10 cellular contexts compared by ENCODE assay signal in genomic region chr16:30715777-30716445, GRCh38. TPM values are rescaled to one million over a fixed set of nuclear protein-coding genes. Genes with fewer than 3 reads are reported as not detected.
A peak's percentile ranks its signal among the peaks of the same experiment; 100 is the strongest.
DNase-seq lines count a peak whose midpoint lies in the region; ATAC-seq and TF ChIP-seq lines count a peak whose summit lies in the region.
"Had no signal": no experiment of that assay in that cellular context is flagged by ENCODE, and none has a peak within 500 bp of the region (broad histone marks: within the 10 kb centered on the region; RNA-seq: fewer than 3 reads in every experiment).

No MANE protein-coding gene starts in this region.

- ATAC-seq in activated CD4-positive, alpha-beta T cell treated with anti-CD3 and anti-CD28 coated beads for 36 hours = peak; percentile 100
- peak; percentile 43 for ATAC-seq in left lung
- ATAC-seq in stimulated activated naive CD8-positive, alpha-beta T cell treated with anti-CD3 and anti-CD28 coated beads, Interleukin-15, amount 100 ng/mL, for 72 hours = peak; percentile 100
- no peak for ATAC-seq in HG03342 (IDR thresholded peaks at IDR 0.05; ENCODE audit: unreplicated experiment)

- peaks cover 71% of the 10 kb centered on the region for H3K36me3 Mint-ChIP-seq in activated CD4-positive, alpha-beta T cell treated with anti-CD3 and anti-CD28 coated beads for 36 hours (ENCODE audit: low read depth)

- peaks cover 0 to 44% of the 10 kb centered on the region in 2 donors for H3K4me1 ChIP-seq in left lung

- no peaks in the 10 kb centered on the region for H3K27me3 ChIP-seq in left lung

- H3K4me3 ChIP-seq in left lung = no peak overlapping the region
- H3K4me3 ChIP-seq: A549 had no signal

- H3K4me1 Mint-ChIP-seq in activated CD4-positive, alpha-beta T cell treated with anti-CD3 and anti-CD28 coated beads for 36 hours = peaks cover 30% of the 10 kb centered on the region
- H3K4me1 Mint-ChIP-seq in stimulated activated naive CD8-positive, alpha-beta T cell treated with anti-CD3 and anti-CD28 coated beads, Interleukin-15, amount 100 ng/mL, for 72 hours = peaks cover 38% of the 10 kb centered on the region

- peaks cover 3 to 100% of the 10 kb centered on the region in 2 donors for H3K36me3 ChIP-seq in left lung

- H3K27me3 Mint-ChIP-seq in activated CD4-positive, alpha-beta T cell treated with anti-CD3 and anti-CD28 coated beads for 36 hours = no peaks in the 10 kb centered on the region
- no peaks in the 10 kb centered on the region for H3K27me3 Mint-ChIP-seq in stimulated activated naive CD8-positive, alpha-beta T cell treated with anti-CD3 and anti-CD28 coated beads, Interleukin-15, amount 100 ng/mL, for 72 hours

- POLR2A ChIA-PET in activated CD4-positive, alpha-beta T cell treated with anti-CD3 and anti-CD28 coated beads for 36 hours (lab: Charles Lee) = no interaction called here

- CTCF ChIA-PET in activated CD4-positive, alpha-beta T cell treated with anti-CD3 and anti-CD28 coated beads for 36 hours (lab: Charles Lee) = interaction anchor here (0.6 to 0.8 kb wide), 2 partner anchors 9 to 34 kb away, joined by 3 read pairs; no protein-coding TSS in a partner anchor

- peak overlapping the region; percentile 0 to 86 for H3K27ac ChIP-seq in left lung
- H3K27ac ChIP-seq: A549 had no signal

- H3K4me3 Mint-ChIP-seq in activated CD4-positive, alpha-beta T cell treated with anti-CD3 and anti-CD28 coated beads for 36 hours = peak overlapping the region; percentile 10
- peak overlapping the region; percentile 59 to 81 for H3K4me3 Mint-ChIP-seq in stimulated activated naive CD8-positive, alpha-beta T cell treated with anti-CD3 and anti-CD28 coated beads, Interleukin-15, amount 100 ng/mL, for 72 hours

- H3K27ac Mint-ChIP-seq in activated CD4-positive, alpha-beta T cell treated with anti-CD3 and anti-CD28 coated beads for 36 hours = peak overlapping the region; percentile 96
- peak overlapping the region; percentile 90 to 98 for H3K27ac Mint-ChIP-seq in stimulated activated naive CD8-positive, alpha-beta T cell treated with anti-CD3 and anti-CD28 coated beads, Interleukin-15, amount 100 ng/mL, for 72 hours

- no peak for TF ChIP-seq CTCF in left lung (IDR thresholded peaks at IDR 0.05)

- H3K9me3 Mint-ChIP-seq in activated CD4-positive, alpha-beta T cell treated with anti-CD3 and anti-CD28 coated beads for 36 hours (ENCODE audit: low read depth) = no peaks in the 10 kb centered on the region
- H3K9me3 Mint-ChIP-seq in stimulated activated naive CD8-positive, alpha-beta T cell treated with anti-CD3 and anti-CD28 coated beads, Interleukin-15, amount 100 ng/mL, for 72 hours = no peaks in the 10 kb centered on the region

- H3K9me3 ChIP-seq in left lung = no peaks in the 10 kb centered on the region
- H3K9me3 ChIP-seq: A549 had no signal

- DNase-seq in activated CD4-positive, alpha-beta T cell treated with anti-CD3 and anti-CD28 coated beads for 36 hours = peak; percentile 62
- no peak for DNase-seq in activated CD4-positive, alpha-beta T cell treated with anti-CD3 and anti-CD28 coated beads for 1 hour
- DNase-seq in activated T-cell treated with anti-CD3 and anti-CD28 coated beads for 48 hours (ENCODE audit: low read depth) (peak; percentile 26), left lung (no peak), NCI-H2029 (lab: John Stamatoyannopoulos, UW) (no peak), HuH-7.5 (ENCODE audit: low spot score) (no peak)
- peak; percentile 44 to 64 for DNase-seq in stimulated activated naive CD8-positive, alpha-beta T cell treated with anti-CD3 and anti-CD28 coated beads, Interleukin-15, amount 100 ng/mL, for 72 hours
- DNase-seq: HCEC 1CT had no signal

- intact Hi-C loops in activated CD4-positive, alpha-beta T cell treated with anti-CD3 and anti-CD28 coated beads for 36 hours (cut with DNase I, micrococcal nuclease) = loop anchor here (1.0 kb wide), 1 partner anchor 17 kb away; the partner anchor contains the start of gene SRCAP (in 2 of the 2)
- intact Hi-C loops in left lung (cut with DNase I) = no loop called here

RNA-seq across cellular contexts. Expression of gene SRCAP, which starts 16.9 kb away (rescaled TPM):
- 10 to 100 TPM; 58.7 to 69.5 TPM for total RNA-seq in activated CD4-positive, alpha-beta T cell treated with anti-CD3 and anti-CD28 coated beads for 36 hours
- total RNA-seq in left lung = 10 to 100 TPM; 57.1 to 67.4 TPM

RNA-seq across cellular contexts. Expression of gene PHKG2, which starts 32.3 kb away (rescaled TPM):
- total RNA-seq in activated CD4-positive, alpha-beta T cell treated with anti-CD3 and anti-CD28 coated beads for 36 hours = 10 to 100 TPM; 21.8 to 26.0 TPM
- total RNA-seq in left lung = 10 to 100 TPM; 28.8 to 31.2 TPM

RNA-seq across cellular contexts. Expression of gene CFAP119, which starts 46.0 kb away (rescaled TPM):
- 1 to 10 TPM; 1.7 to 3.1 TPM for total RNA-seq in activated CD4-positive, alpha-beta T cell treated with anti-CD3 and anti-CD28 coated beads for 36 hours
- total RNA-seq in left lung = 10 to 100 TPM in 1 of 2 donors, 1 to 10 TPM in 1; 6.6 to 10.9 TPM

RNA-seq across cellular contexts. Expression of gene RNF40, which starts 46.2 kb away (rescaled TPM):
- total RNA-seq in activated CD4-positive, alpha-beta T cell treated with anti-CD3 and anti-CD28 coated beads for 36 hours = 10 to 100 TPM; 72.3 to 85.5 TPM
- 10 to 100 TPM; 93.4 to 98.7 TPM for total RNA-seq in left lung

RNA-seq across cellular contexts. Expression of gene FBRS, which starts 57.7 kb away (rescaled TPM):
- 100 to 1,000 TPM in 1 of 2 experiments, 10 to 100 TPM in 1; 84.7 to 111 TPM for total RNA-seq in activated CD4-positive, alpha-beta T cell treated with anti-CD3 and anti-CD28 coated beads for 36 hours
- 10 to 100 TPM; 52.1 to 62.3 TPM for total RNA-seq in left lung

Comparison
In these comparisons a context has a peak if more than half of its experiments do, and no peak if none do; other contexts are left out.
1. DNase-seq: peak in activated CD4-positive, alpha-beta T cell treated with anti-CD3 and anti-CD28 coated beads for 36 hours (single experiment), activated T-cell treated with anti-CD3 and anti-CD28 coated beads for 48 hours (single experiment) and stimulated activated naive CD8-positive, alpha-beta T cell treated with anti-CD3 and anti-CD28 coated beads, Interleukin-15, amount 100 ng/mL, for 72 hours (2 of 2); none in activated CD4-positive, alpha-beta T cell treated with anti-CD3 and anti-CD28 coated beads for 1 hour (single experiment), left lung (0 of 2), NCI-H2029 (single experiment) and HuH-7.5 (single experiment).
2. intact Hi-C loops: an anchor here in activated CD4-positive, alpha-beta T cell treated with anti-CD3 and anti-CD28 coated beads for 36 hours (1.0 kb wide); none called in left lung.